In the genomic region with DNA sequence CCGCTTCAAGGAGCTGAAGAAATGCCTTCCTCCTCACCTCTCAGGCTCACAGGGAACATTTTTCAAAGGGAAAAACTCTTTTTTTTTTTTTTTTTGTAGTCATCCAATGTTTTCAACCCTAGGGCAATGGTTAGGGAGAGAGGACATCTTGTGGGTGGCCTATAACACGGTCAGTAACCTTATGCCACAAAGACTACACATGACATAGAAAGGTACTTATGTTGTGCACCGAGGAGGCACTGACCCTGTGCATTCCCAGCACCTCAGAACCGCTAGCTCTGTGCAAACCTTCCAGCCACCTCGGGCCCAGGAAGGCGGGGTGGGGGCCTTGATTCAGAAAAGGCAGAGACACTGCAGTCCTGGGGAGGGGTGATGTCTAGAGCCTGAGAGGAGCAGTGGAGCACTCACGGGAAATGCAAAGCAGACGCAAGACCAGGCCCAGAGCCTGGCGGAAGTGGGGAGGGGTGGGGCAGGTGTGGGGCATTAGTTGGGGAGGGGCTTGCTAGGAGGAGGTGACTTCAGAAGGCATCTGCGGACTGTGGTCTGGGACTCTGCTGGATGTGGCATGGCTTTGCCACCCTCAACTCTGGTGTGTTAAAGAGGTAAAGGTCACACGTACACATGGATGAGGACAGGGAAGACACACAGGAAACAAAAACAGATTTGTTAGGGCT, we compare ENCODE assay signal across 13 cellular contexts.
DNase-seq lines count a peak whose midpoint lies in the region; ATAC-seq and TF ChIP-seq lines count a peak whose summit lies in the region.
"Had no signal": no experiment of that assay in that cellular context is flagged by ENCODE, and none has a peak within 500 bp of the region (broad histone marks: within the 10 kb centered on the region; RNA-seq: fewer than 3 reads in every experiment).

No MANE protein-coding gene starts in this region.

- TF ChIP-seq CTCF in OCI-LY1 (IDR thresholded peaks at IDR 0.05; ENCODE audit: low read length) = no peak
- no peak for TF ChIP-seq CTCF in spleen (IDR thresholded peaks at IDR 0.05 in 8 of 11, conservative IDR thresholded peaks at IDR 0.05 in 3 of 11)
- TF ChIP-seq CTCF in Caco-2 (IDR thresholded peaks at IDR 0.05; ENCODE audit: insufficient read depth in 1 of 2, low read depth in 1 of 2, low read length in 1 of 2, severe bottlenecking in 1 of 2, unreplicated experiment in 1 of 2) = no peak

- no peaks in the 10 kb centered on the region for H3K9me3 ChIP-seq in OCI-LY1 (ENCODE audit: low read length)
- no peaks in the 10 kb centered on the region for H3K9me3 ChIP-seq in spleen
- no peaks in the 10 kb centered on the region for H3K9me3 ChIP-seq in Caco-2

- peak overlapping the region; percentile 35 for H3K4me3 ChIP-seq in OCI-LY1 (ENCODE audit: low read depth, low read length, poor library complexity, severe bottlenecking)
- no peak overlapping the region for H3K4me3 ChIP-seq in spleen
- H3K4me3 ChIP-seq in Caco-2 (ENCODE audit: low read depth, low read length) = no peak overlapping the region
- H3K4me3 ChIP-seq: PC-9 had no signal

- H2AFZ ChIP-seq in OCI-LY1 (ENCODE audit: low read length) = no peak overlapping the region
- H2AFZ ChIP-seq: PC-9 had no signal

- WGBS in spleen, 5 donors = 72 to 78% (median 74%) methylated on average over 10 to 11 of the region's 11 CpGs

- H3K4me1 ChIP-seq in OCI-LY1 (ENCODE audit: insufficient read depth, low read length, severe bottlenecking) = peaks cover 27% of the 10 kb centered on the region
- peaks cover 0 to 35% (median 5%) of the 10 kb centered on the region in 6 donors for H3K4me1 ChIP-seq in spleen
- H3K4me1 ChIP-seq in Caco-2 = peaks cover 7% of the 10 kb centered on the region

- no peaks in the 10 kb centered on the region for H3K9me3 Mint-ChIP-seq in activated T-cell treated with anti-CD3 and anti-CD28 coated beads, Interleukin-2, amount 50 U/mL, for 72 hours
- H3K9me3 Mint-ChIP-seq in effector memory CD8-positive, alpha-beta T cell = no peaks in the 10 kb centered on the region
- no peaks in the 10 kb centered on the region for H3K9me3 Mint-ChIP-seq in Caco-2 (ENCODE audit: unreplicated experiment)
- H3K9me3 Mint-ChIP-seq: type B pancreatic cell had no signal

- no peaks in the 10 kb centered on the region for H3K27me3 ChIP-seq in OCI-LY1 (ENCODE audit: insufficient read depth, low read length)
- H3K27me3 ChIP-seq in spleen (replicated peaks in 1 of 7) = no peaks in the 10 kb centered on the region
- no peaks in the 10 kb centered on the region for H3K27me3 ChIP-seq in Caco-2 (replicated peaks; ENCODE audit: control insufficient read depth, insufficient read depth, low read length)

- no peak overlapping the region for H3K27ac Mint-ChIP-seq in activated T-cell treated with anti-CD3 and anti-CD28 coated beads, Interleukin-2, amount 50 U/mL, for 72 hours
- peak overlapping the region; percentile 19 to 55 for H3K27ac Mint-ChIP-seq in effector memory CD8-positive, alpha-beta T cell
- no peak overlapping the region for H3K27ac Mint-ChIP-seq in Caco-2 (ENCODE audit: unreplicated experiment)
- H3K27ac Mint-ChIP-seq: type B pancreatic cell had no signal

- TF ChIP-seq POLR2A in spleen (IDR thresholded peaks at IDR 0.05) = no peak

- H3F3A ChIP-seq in OCI-LY1 (ENCODE audit: insufficient read depth, low read length) = no peaks in the 10 kb centered on the region; the same call in 1 of the 2 replicates

- H3K27me3 Mint-ChIP-seq in activated T-cell treated with anti-CD3 and anti-CD28 coated beads, Interleukin-2, amount 50 U/mL, for 72 hours (ENCODE audit: low read depth) = no peaks in the 10 kb centered on the region
- H3K27me3 Mint-ChIP-seq in effector memory CD8-positive, alpha-beta T cell = no peaks in the 10 kb centered on the region
- no peaks in the 10 kb centered on the region for H3K27me3 Mint-ChIP-seq in Caco-2 (ENCODE audit: insufficient read depth, unreplicated experiment)

- peak; percentile 56 for ATAC-seq in activated T-cell treated with anti-CD3 and anti-CD28 coated beads, Interleukin-2, amount 50 U/mL, for 72 hours (replicated peaks in 1 of 2)
- peak; percentile 82 for ATAC-seq in effector memory CD8-positive, alpha-beta T cell (replicated peaks)
- no peak for ATAC-seq in GM21447 (IDR thresholded peaks at IDR 0.05; ENCODE audit: unreplicated experiment)

- POLR2A ChIA-PET in Caco-2 (lab: Charles Lee) = no interaction called here

- peak overlapping the region; percentile 38; the same call in 1 of the 2 replicates for H3K9ac ChIP-seq in OCI-LY1 (ENCODE audit: low read length)

- intact Hi-C loops in spleen (cut with DNase I; ENCODE audit: low total_unique reads) = no loop called here
- intact Hi-C loops in Caco-2 (cut with micrococcal nuclease; ENCODE audit: unreplicated experiment) = no loop called here

- H3K36me3 Mint-ChIP-seq in activated T-cell treated with anti-CD3 and anti-CD28 coated beads, Interleukin-2, amount 50 U/mL, for 72 hours (ENCODE audit: insufficient read depth in 2 of 2) = peaks cover 0 to 2% of the 10 kb centered on the region in 2 donors
- peaks cover 9% of the 10 kb centered on the region for H3K36me3 Mint-ChIP-seq in effector memory CD8-positive, alpha-beta T cell (ENCODE audit: insufficient read depth)
- H3K36me3 Mint-ChIP-seq in Caco-2 (ENCODE audit: insufficient read depth, unreplicated experiment) = no peaks in the 10 kb centered on the region
- H3K36me3 Mint-ChIP-seq: type B pancreatic cell had no signal

- H3K27ac ChIP-seq in OCI-LY1 (ENCODE audit: low read depth, low read length, poor library complexity, severe bottlenecking) (peak overlapping the region; percentile 64), spleen (peak overlapping the region in 1 of 8 donors; percentile 21)
- H3K27ac ChIP-seq: HL-60, PC-9 had no signal

- H3K79me2 ChIP-seq in OCI-LY1 (ENCODE audit: insufficient read depth, low read length) = no peaks in the 10 kb centered on the region

- BruUV-seq in Caco-2 (replicated peaks; lab: Mats Ljungman, UMichigan) = no TSS peak

- CTCF ChIA-PET in Caco-2 (lab: Charles Lee) = no interaction called here

- H3K4me1 Mint-ChIP-seq in activated T-cell treated with anti-CD3 and anti-CD28 coated beads, Interleukin-2, amount 50 U/mL, for 72 hours (ENCODE audit: low read depth) = peaks cover 7% of the 10 kb centered on the region
- H3K4me1 Mint-ChIP-seq in effector memory CD8-positive, alpha-beta T cell (ENCODE audit: low read depth in 2 of 2) = peaks cover 6 to 10% of the 10 kb centered on the region in 2 donors
- H3K4me1 Mint-ChIP-seq in Caco-2 (ENCODE audit: low read depth, unreplicated experiment) = peaks cover 7% of the 10 kb centered on the region

- H3K36me3 ChIP-seq in OCI-LY1 (ENCODE audit: insufficient read depth, low read length) (no peaks in the 10 kb centered on the region), spleen (peaks cover 0 to 22% (median 0%) of the 10 kb centered on the region in 6 donors), Caco-2 (ENCODE audit: control insufficient read depth, insufficient read depth, low read length) (no peaks in the 10 kb centered on the region)

- H3K4me2 ChIP-seq in OCI-LY1 (ENCODE audit: low read length) = peak overlapping the region; percentile 66
- H3K4me2 ChIP-seq: PC-9 had no signal

- in situ Hi-C loops in ACHN (cut with HindIII; ENCODE audit: low pct_ligation_motif_present, low pct_unique_long_range_greater_than_20kb, low sequenced_read_pairs) = no loop called here

- H3K4me3 Mint-ChIP-seq in activated T-cell treated with anti-CD3 and anti-CD28 coated beads, Interleukin-2, amount 50 U/mL, for 72 hours = no peak overlapping the region
- H3K4me3 Mint-ChIP-seq in effector memory CD8-positive, alpha-beta T cell = peak overlapping the region; percentile 37 to 49
- H3K4me3 Mint-ChIP-seq in Caco-2 (ENCODE audit: unreplicated experiment) = no peak overlapping the region
- H3K4me3 Mint-ChIP-seq: type B pancreatic cell had no signal

- DNase-seq in activated T-cell treated with anti-CD3 and anti-CD28 coated beads, Interleukin-2, amount 50 U/mL, for 72 hours = no peak
- no peak for DNase-seq in activated T-cell treated with anti-CD3 and anti-CD28 coated beads, Interleukin-2, amount 50 U/mL, for 48 hours
- DNase-seq in effector memory CD8-positive, alpha-beta T cell = peak in 2 of 3 experiments; percentile 10 to 15
- DNase-seq in spleen = peak; percentile 85
- no peak for DNase-seq in ACHN
- DNase-seq in Caco-2 = no peak
- DNase-seq: PC-9; stimulated activated CD4-positive, alpha-beta T cell treated with anti-CD3 and anti-CD28 coated beads, Interleukin-12 subunit alpha, Interleukin-12 subunit beta, amount 100 ng/mL, for 4 hours; T1000 had no signal

- H3K9me2 ChIP-seq in OCI-LY1 (ENCODE audit: low read depth, low read length) = no peaks in the 10 kb centered on the region

- no peaks in the 10 kb centered on the region for H4K20me1 ChIP-seq in OCI-LY1 (ENCODE audit: insufficient read depth, low read length)

Comparison
In these comparisons a context has a peak if more than half of its experiments do, and no peak if none do; other contexts are left out.
1. DNase-seq: peak in effector memory CD8-positive, alpha-beta T cell (2 of 3) and spleen (single experiment); none in activated T-cell treated with anti-CD3 and anti-CD28 coated beads, Interleukin-2, amount 50 U/mL, for 72 hours (0 of 2), activated T-cell treated with anti-CD3 and anti-CD28 coated beads, Interleukin-2, amount 50 U/mL, for 48 hours (0 of 2), ACHN (single experiment) and Caco-2 (0 of 2).
2. H3K27ac Mint-ChIP-seq: peak in effector memory CD8-positive, alpha-beta T cell (2 of 2); none in activated T-cell treated with anti-CD3 and anti-CD28 coated beads, Interleukin-2, amount 50 U/mL, for 72 hours (single experiment) and Caco-2 (single experiment).
3. H3K4me3 Mint-ChIP-seq: peak in effector memory CD8-positive, alpha-beta T cell (2 of 2); none in activated T-cell treated with anti-CD3 and anti-CD28 coated beads, Interleukin-2, amount 50 U/mL, for 72 hours (0 of 2) and Caco-2 (single experiment).